13 cellular contexts compared by ENCODE assay signal in genomic region chr11:103907548-103908455, GRCh38.
DNase-seq lines count a peak whose midpoint lies in the region; ATAC-seq and TF ChIP-seq lines count a peak whose summit lies in the region.
"Had no signal": no experiment of that assay in that cellular context is flagged by ENCODE, and none has a peak within 500 bp of the region (broad histone marks: within the 10 kb centered on the region; RNA-seq: fewer than 3 reads in every experiment).

No MANE protein-coding gene starts in this region.

- H3K9ac ChIP-seq in SU-DHL-6 (ENCODE audit: low read length), result peak overlapping the region; percentile 42

- no peak overlapping the region for H3K4me3 Mint-ChIP-seq in activated naive CD8-positive, alpha-beta T cell treated with anti-CD3 and anti-CD28 coated beads for 36 hours
- H3K4me3 Mint-ChIP-seq: activated CD4-positive, alpha-beta memory T cell treated with anti-CD3 and anti-CD28 coated beads for 36 hours; activated naive CD8-positive, alpha-beta T cell treated with anti-CD3 and anti-CD28 coated beads, Interleukin-2, amount 50 U/mL, for 24 hours had no signal

- DNase-seq in AG08395 (ENCODE audit: low spot score), result peak; percentile 55
- DNase-seq in foreskin fibroblast, result peak; percentile 22 to 50
- no peak for DNase-seq in activated naive CD8-positive, alpha-beta T cell treated with anti-CD3 and anti-CD28 coated beads for 36 hours
- DNase-seq in AG08396 (ENCODE audit: low spot score), result no peak
- no peak for DNase-seq in NCI-H2171 treated with DMSO at 0.1 percent for 48 hours (lab: John Stamatoyannopoulos, UW)
- DNase-seq: activated CD4-positive, alpha-beta memory T cell treated with anti-CD3 and anti-CD28 coated beads for 36 hours; activated naive CD8-positive, alpha-beta T cell treated with anti-CD3 and anti-CD28 coated beads, Interleukin-2, amount 50 U/mL, for 24 hours; left colon; NCI-H226 had no signal

- no peaks in the 10 kb centered on the region for H3K27me3 Mint-ChIP-seq in activated naive CD8-positive, alpha-beta T cell treated with anti-CD3 and anti-CD28 coated beads for 36 hours
- H3K27me3 Mint-ChIP-seq: activated CD4-positive, alpha-beta memory T cell treated with anti-CD3 and anti-CD28 coated beads for 36 hours; activated naive CD8-positive, alpha-beta T cell treated with anti-CD3 and anti-CD28 coated beads, Interleukin-2, amount 50 U/mL, for 24 hours had no signal

- H3K27ac Mint-ChIP-seq in activated naive CD8-positive, alpha-beta T cell treated with anti-CD3 and anti-CD28 coated beads for 36 hours, result no peak overlapping the region
- H3K27ac Mint-ChIP-seq: activated CD4-positive, alpha-beta memory T cell treated with anti-CD3 and anti-CD28 coated beads for 36 hours; activated naive CD8-positive, alpha-beta T cell treated with anti-CD3 and anti-CD28 coated beads, Interleukin-2, amount 50 U/mL, for 24 hours had no signal

- no peaks in the 10 kb centered on the region for H3K9me2 ChIP-seq in SU-DHL-6 (replicated peaks; ENCODE audit: insufficient read depth, low read length)

- no peaks in the 10 kb centered on the region for H4K20me1 ChIP-seq in SU-DHL-6 (ENCODE audit: low read depth, low read length)

- no peaks in the 10 kb centered on the region for H3K9me3 ChIP-seq in SU-DHL-6 (ENCODE audit: insufficient read depth, low read length)

- peaks cover 4% of the 10 kb centered on the region for H3K9me3 Mint-ChIP-seq in activated naive CD8-positive, alpha-beta T cell treated with anti-CD3 and anti-CD28 coated beads for 36 hours

- H3K36me3 ChIP-seq in SU-DHL-6 (ENCODE audit: low read length), result no peaks in the 10 kb centered on the region; the same call in 1 of the 2 replicates

- no peak for TF ChIP-seq POLR2A in GM18505 (IDR thresholded peaks at IDR 0.05; ENCODE audit: borderline replicate concordance, extremely low read depth, insufficient read depth, insufficient read length)

- H3K4me3 ChIP-seq in SU-DHL-6 (ENCODE audit: insufficient read depth, low read length, poor library complexity, severe bottlenecking) (peak overlapping the region; percentile 19), foreskin fibroblast (ENCODE audit: low read depth in 1 of 2, low read length in 2 of 2) (no peak overlapping the region)

- H3K79me2 ChIP-seq in SU-DHL-6 (ENCODE audit: insufficient read depth, low read length), result no peaks in the 10 kb centered on the region

- H3K27me3 ChIP-seq in SU-DHL-6 (ENCODE audit: low read length), result no peaks in the 10 kb centered on the region

- H2AFZ ChIP-seq in SU-DHL-6 (ENCODE audit: low read depth, low read length, severe bottlenecking), result peak overlapping the region; percentile 62

- peaks cover 38% of the 10 kb centered on the region for H3F3A ChIP-seq in SU-DHL-6 (ENCODE audit: insufficient read depth)

- no peaks in the 10 kb centered on the region for H3K36me3 Mint-ChIP-seq in activated naive CD8-positive, alpha-beta T cell treated with anti-CD3 and anti-CD28 coated beads for 36 hours
- H3K36me3 Mint-ChIP-seq: activated CD4-positive, alpha-beta memory T cell treated with anti-CD3 and anti-CD28 coated beads for 36 hours had no signal

- ATAC-seq in GM21390 (IDR thresholded peaks at IDR 0.05; ENCODE audit: unreplicated experiment) (peak; percentile 13), GM18505 (IDR thresholded peaks at IDR 0.05; ENCODE audit: unreplicated experiment) (no peak)
- ATAC-seq: activated naive CD8-positive, alpha-beta T cell treated with anti-CD3 and anti-CD28 coated beads, Interleukin-2, amount 50 U/mL, for 24 hours; left colon had no signal

- peak overlapping the region; percentile 97 for H3K27ac ChIP-seq in SU-DHL-6 (ENCODE audit: low read depth, low read length)
- H3K27ac ChIP-seq: C4-2B had no signal

- TF ChIP-seq CTCF in SU-DHL-6 (IDR thresholded peaks at IDR 0.05; ENCODE audit: insufficient read depth, low read length, poor library complexity, severe bottlenecking) (no peak), foreskin fibroblast (IDR thresholded peaks at IDR 0.05; ENCODE audit: low read depth, low read length) (no peak)

- peak overlapping the region; percentile 78 for H3K4me2 ChIP-seq in SU-DHL-6 (ENCODE audit: low read depth, low read length, poor library complexity, severe bottlenecking)

- H3K4me1 Mint-ChIP-seq in activated naive CD8-positive, alpha-beta T cell treated with anti-CD3 and anti-CD28 coated beads for 36 hours, result no peaks in the 10 kb centered on the region

Comparison
In these comparisons a context has a peak if more than half of its experiments do, and no peak if none do; other contexts are left out.
1. DNase-seq: peak in AG08395 (single experiment) and foreskin fibroblast (2 of 2); none in activated naive CD8-positive, alpha-beta T cell treated with anti-CD3 and anti-CD28 coated beads for 36 hours (single experiment), AG08396 (single experiment) and NCI-H2171 treated with DMSO at 0.1 percent for 48 hours (single experiment).